In the genomic region with DNA sequence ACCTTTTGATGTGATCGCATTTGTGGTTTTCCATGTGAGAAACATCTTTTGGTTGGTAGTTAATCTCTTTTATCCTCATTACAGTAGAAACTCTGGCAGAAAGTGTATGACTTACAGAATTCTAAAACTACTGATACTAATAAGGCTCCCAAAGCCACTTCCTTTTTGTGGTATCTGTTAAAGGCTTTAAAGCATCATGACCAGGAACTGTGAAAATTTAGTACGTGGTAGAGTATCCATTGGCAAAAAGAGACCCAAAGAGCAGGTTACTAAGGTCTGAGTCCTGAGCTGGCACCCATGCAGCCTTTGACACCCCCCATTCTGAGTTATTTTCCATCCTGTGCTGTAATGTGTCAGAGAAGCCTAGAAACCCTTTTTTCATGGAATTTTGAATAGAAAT, we compare ENCODE assay signal across 2 cellular contexts.
TF ChIP-seq lines count a peak whose summit lies in the region.

No MANE protein-coding gene starts in this region.

TF ChIP-seq in GM12891, 5 proteins besides CTCF, POLR2A, EP300 and RAD21 (continued from another document):
- no peak for TF ChIP-seq POLR2AphosphoS5 (IDR thresholded peaks at IDR 0.05; ENCODE audit: low read depth, low read length)

TF ChIP-seq in HepG2, 621 proteins besides CTCF, POLR2A, EP300 and RAD21:
- TF ChIP-seq, protein P1, sequence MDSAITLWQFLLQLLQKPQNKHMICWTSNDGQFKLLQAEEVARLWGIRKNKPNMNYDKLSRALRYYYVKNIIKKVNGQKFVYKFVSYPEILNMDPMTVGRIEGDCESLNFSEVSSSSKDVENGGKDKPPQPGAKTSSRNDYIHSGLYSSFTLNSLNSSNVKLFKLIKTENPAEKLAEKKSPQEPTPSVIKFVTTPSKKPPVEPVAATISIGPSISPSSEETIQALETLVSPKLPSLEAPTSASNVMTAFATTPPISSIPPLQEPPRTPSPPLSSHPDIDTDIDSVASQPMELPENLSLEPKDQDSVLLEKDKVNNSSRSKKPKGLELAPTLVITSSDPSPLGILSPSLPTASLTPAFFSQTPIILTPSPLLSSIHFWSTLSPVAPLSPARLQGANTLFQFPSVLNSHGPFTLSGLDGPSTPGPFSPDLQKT (CRISPR knock-in tag; IDR thresholded peaks at IDR 0.05; ENCODE audit: borderline replicate concordance): no peak
- TF ChIP-seq, protein P2, sequence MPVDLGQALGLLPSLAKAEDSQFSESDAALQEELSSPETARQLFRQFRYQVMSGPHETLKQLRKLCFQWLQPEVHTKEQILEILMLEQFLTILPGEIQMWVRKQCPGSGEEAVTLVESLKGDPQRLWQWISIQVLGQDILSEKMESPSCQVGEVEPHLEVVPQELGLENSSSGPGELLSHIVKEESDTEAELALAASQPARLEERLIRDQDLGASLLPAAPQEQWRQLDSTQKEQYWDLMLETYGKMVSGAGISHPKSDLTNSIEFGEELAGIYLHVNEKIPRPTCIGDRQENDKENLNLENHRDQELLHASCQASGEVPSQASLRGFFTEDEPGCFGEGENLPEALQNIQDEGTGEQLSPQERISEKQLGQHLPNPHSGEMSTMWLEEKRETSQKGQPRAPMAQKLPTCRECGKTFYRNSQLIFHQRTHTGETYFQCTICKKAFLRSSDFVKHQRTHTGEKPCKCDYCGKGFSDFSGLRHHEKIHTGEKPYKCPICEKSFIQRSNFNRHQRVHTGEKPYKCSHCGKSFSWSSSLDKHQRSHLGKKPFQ (CRISPR knock-in tag; IDR thresholded peaks at IDR 0.05; ENCODE audit: insufficient replicate concordance): no peak
- TF ChIP-seq, protein P3, sequence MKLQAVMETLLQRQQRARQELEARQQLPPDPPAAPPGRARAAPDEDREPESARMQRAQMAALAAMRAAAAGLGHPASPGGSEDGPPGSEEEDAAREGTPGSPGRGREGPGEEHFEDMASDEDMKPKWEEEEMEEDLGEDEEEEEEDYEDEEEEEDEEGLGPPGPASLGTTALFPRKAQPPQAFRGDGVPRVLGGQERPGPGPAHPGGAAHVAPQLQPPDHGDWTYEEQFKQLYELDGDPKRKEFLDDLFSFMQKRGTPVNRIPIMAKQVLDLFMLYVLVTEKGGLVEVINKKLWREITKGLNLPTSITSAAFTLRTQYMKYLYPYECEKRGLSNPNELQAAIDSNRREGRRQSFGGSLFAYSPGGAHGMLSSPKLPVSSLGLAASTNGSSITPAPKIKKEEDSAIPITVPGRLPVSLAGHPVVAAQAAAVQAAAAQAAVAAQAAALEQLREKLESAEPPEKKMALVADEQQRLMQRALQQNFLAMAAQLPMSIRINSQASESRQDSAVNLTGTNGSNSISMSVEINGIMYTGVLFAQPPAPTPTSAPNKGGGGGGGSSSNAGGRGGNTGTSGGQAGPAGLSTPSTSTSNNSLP (IDR thresholded peaks at IDR 0.05; ENCODE audit: low read depth, low read length): no peak
- TF ChIP-seq CCAR2 (optimal IDR thresholded peaks at IDR 0.05; ENCODE audit: low read depth, low read length) (no peak), MNT (IDR thresholded peaks at IDR 0.05) (no peak), ESRRA (CRISPR knock-in tag; IDR thresholded peaks at IDR 0.05; ENCODE audit: low read depth) (no peak), ISX (CRISPR knock-in tag; conservative IDR thresholded peaks at IDR 0.05) (no peak), RFX1 (IDR thresholded peaks at IDR 0.05) (no peak), SPEN (CRISPR knock-in tag; IDR thresholded peaks at IDR 0.05; ENCODE audit: low read depth) (no peak), ZNF577 (CRISPR knock-in tag; IDR thresholded peaks at IDR 0.05; ENCODE audit: borderline replicate concordance, low read depth) (no peak), ZNF75D (CRISPR knock-in tag; IDR thresholded peaks at IDR 0.05; ENCODE audit: borderline replicate concordance) (no peak), ZNF569 (CRISPR knock-in tag; IDR thresholded peaks at IDR 0.05; ENCODE audit: borderline replicate concordance) (no peak), PLRG1 (conservative IDR thresholded peaks at IDR 0.05) (no peak), XBP1 (CRISPR knock-in tag; IDR thresholded peaks at IDR 0.05) (no peak), ZNF432 (CRISPR knock-in tag; IDR thresholded peaks at IDR 0.05; ENCODE audit: borderline replicate concordance) (no peak), SSRP1 (CRISPR knock-in tag; IDR thresholded peaks at IDR 0.05) (no peak), MIER2 (CRISPR knock-in tag; IDR thresholded peaks at IDR 0.05) (no peak), MLXIP (CRISPR knock-in tag; IDR thresholded peaks at IDR 0.05; ENCODE audit: borderline replicate concordance) (no peak)
- TF ChIP-seq, protein P4, sequence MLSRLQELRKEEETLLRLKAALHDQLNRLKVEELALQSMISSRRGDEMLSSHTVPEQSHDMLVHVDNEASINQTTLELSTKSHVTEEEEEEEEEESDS (CRISPR knock-in tag; IDR thresholded peaks at IDR 0.05; ENCODE audit: borderline replicate concordance): no peak
- TF ChIP-seq, protein P5, sequence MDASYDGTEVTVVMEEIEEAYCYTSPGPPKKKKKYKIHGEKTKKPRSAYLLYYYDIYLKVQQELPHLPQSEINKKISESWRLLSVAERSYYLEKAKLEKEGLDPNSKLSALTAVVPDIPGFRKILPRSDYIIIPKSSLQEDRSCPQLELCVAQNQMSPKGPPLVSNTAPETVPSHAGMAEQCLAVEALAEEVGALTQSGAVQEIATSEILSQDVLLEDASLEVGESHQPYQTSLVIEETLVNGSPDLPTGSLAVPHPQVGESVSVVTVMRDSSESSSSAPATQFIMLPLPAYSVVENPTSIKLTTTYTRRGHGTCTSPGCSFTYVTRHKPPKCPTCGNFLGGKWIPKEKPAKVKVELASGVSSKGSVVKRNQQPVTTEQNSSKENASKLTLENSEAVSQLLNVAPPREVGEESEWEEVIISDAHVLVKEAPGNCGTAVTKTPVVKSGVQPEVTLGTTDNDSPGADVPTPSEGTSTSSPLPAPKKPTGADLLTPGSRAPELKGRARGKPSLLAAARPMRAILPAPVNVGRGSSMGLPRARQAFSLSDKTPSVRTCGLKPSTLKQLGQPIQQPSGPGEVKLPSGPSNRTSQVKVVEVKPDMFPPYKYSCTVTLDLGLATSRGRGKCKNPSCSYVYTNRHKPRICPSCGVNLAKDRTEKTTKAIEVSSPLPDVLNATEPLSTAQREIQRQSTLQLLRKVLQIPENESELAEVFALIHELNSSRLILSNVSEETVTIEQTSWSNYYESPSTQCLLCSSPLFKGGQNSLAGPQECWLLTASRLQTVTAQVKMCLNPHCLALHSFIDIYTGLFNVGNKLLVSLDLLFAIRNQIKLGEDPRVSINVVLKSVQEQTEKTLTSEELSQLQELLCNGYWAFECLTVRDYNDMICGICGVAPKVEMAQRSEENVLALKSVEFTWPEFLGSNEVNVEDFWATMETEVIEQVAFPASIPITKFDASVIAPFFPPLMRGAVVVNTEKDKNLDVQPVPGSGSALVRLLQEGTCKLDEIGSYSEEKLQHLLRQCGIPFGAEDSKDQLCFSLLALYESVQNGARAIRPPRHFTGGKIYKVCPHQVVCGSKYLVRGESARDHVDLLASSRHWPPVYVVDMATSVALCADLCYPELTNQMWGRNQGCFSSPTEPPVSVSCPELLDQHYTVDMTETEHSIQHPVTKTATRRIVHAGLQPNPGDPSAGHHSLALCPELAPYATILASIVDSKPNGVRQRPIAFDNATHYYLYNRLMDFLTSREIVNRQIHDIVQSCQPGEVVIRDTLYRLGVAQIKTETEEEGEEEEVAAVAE (CRISPR knock-in tag; IDR thresholded peaks at IDR 0.05; ENCODE audit: borderline replicate concordance): no peak
